In the genomic region with DNA sequence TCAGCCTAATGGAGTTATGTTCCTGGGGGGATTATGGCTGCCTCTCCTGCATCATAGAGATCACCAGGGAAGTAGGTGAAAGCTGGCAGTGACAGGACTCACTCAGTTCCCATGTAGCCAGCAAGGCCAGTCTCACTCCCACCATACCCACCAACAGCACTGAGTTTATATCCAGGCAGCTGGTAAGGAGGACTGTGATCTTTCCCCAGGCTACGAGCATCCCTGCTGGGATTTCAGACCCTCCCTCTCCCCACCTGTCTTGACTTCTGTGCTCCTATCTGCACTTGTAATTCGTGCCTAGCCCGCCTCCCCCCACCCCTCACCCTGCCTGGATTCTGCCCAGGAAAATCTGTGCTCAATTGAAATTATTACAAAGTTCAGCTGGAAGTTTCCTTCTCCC, we compare ENCODE assay signal across 20 cellular contexts.
"Had no signal": no experiment of that assay in that cellular context is flagged by ENCODE, and none has a peak within 500 bp of the region (broad histone marks: within the 10 kb centered on the region; RNA-seq: fewer than 3 reads in every experiment).

No MANE protein-coding gene starts in this region.

- H3K9me3 ChIP-seq: adrenal gland had no signal

- H3K4me1 Mint-ChIP-seq: activated naive CD8-positive, alpha-beta T cell treated with anti-CD3 and anti-CD28 coated beads, Interleukin-2, amount 10 ng/mL, durations not matched to agents 7 days and 5 days had no signal

- H3K36me3 Mint-ChIP-seq: activated naive CD8-positive, alpha-beta T cell treated with anti-CD3 and anti-CD28 coated beads, Interleukin-2, amount 10 ng/mL, durations not matched to agents 7 days and 5 days had no signal

- DNase-seq: activated CD4-positive, alpha-beta T cell treated with anti-CD3 and anti-CD28 coated beads for 48 hours; activated CD4-positive, alpha-beta T cell treated with anti-CD3 and anti-CD28 coated beads, Interleukin-2, amount 50 U/mL, for 4 hours; activated CD4-positive, CD25-positive, alpha-beta regulatory T cell treated with anti-CD3 and anti-CD28 coated beads, Interleukin-2, amount 50 U/mL, for 72 hours; activated CD8-positive, alpha-beta memory T cell treated with anti-CD3 and anti-CD28 coated beads, Interleukin-2, amount 50 U/mL, for 48 hours; activated CD8-positive, alpha-beta T cell treated with anti-CD3 and anti-CD28 coated beads, Interleukin-2, amount 10 ng/mL, durations not matched to agents 7 days and 5 days; activated naive CD4-positive, alpha-beta T cell treated with anti-CD3 and anti-CD28 coated beads, Interleukin-2, amount 50 U/mL, for 16 hours; activated naive CD8-positive, alpha-beta T cell treated with anti-CD3 and anti-CD28 coated beads, Interleukin-2, amount 10 ng/mL, durations not matched to agents 7 days and 5 days; activated T-cell treated with anti-CD3 and anti-CD28 coated beads, Interleukin-2, amount 50 U/mL, for 1 hour; adrenal gland; cerebellar nuclear complex; MM.1S; NCI-H1105; NCI-H1436; NCI-H1694 treated with DMSO at 0.1 percent for 48 hours; NCI-H2029 treated with DMSO at 0.1 percent for 48 hours; NCI-H2227 treated with DMSO at 0.1 percent for 48 hours; NCI-H446 treated with DMSO at 0.1 percent for 48 hours; NCI-H524 treated with DMSO at 0.1 percent for 48 hours; SHP77 treated with DMSO at 0.1 percent for 48 hours had no signal

- H3K36me3 ChIP-seq: adrenal gland had no signal

- ATAC-seq: activated CD8-positive, alpha-beta T cell treated with anti-CD3 and anti-CD28 coated beads, Interleukin-2, amount 10 ng/mL, durations not matched to agents 7 days and 5 days had no signal

- H3K27me3 Mint-ChIP-seq: activated naive CD8-positive, alpha-beta T cell treated with anti-CD3 and anti-CD28 coated beads, Interleukin-2, amount 10 ng/mL, durations not matched to agents 7 days and 5 days had no signal

- H3K4me3 ChIP-seq: adrenal gland had no signal

- H3K27me3 ChIP-seq: adrenal gland had no signal

- H3K27ac Mint-ChIP-seq: activated CD8-positive, alpha-beta T cell treated with anti-CD3 and anti-CD28 coated beads, Interleukin-2, amount 10 ng/mL, durations not matched to agents 7 days and 5 days; activated naive CD8-positive, alpha-beta T cell treated with anti-CD3 and anti-CD28 coated beads, Interleukin-2, amount 10 ng/mL, durations not matched to agents 7 days and 5 days; T-helper 1 cell treated with Interleukin-12 subunit alpha and Interleukin-12 subunit beta and Interleukin-4 antibody, amounts not matched to agents 30 μg/mL and 1 μg/mL, for 36 hours had no signal

- H3K4me3 Mint-ChIP-seq: activated CD8-positive, alpha-beta T cell treated with anti-CD3 and anti-CD28 coated beads, Interleukin-2, amount 10 ng/mL, durations not matched to agents 7 days and 5 days; activated naive CD8-positive, alpha-beta T cell treated with anti-CD3 and anti-CD28 coated beads, Interleukin-2, amount 10 ng/mL, durations not matched to agents 7 days and 5 days; T-helper 1 cell treated with Interleukin-12 subunit alpha and Interleukin-12 subunit beta and Interleukin-4 antibody, amounts not matched to agents 30 μg/mL and 1 μg/mL, for 36 hours had no signal

- H3K4me1 ChIP-seq: adrenal gland had no signal

- H3K9me3 Mint-ChIP-seq: activated naive CD8-positive, alpha-beta T cell treated with anti-CD3 and anti-CD28 coated beads, Interleukin-2, amount 10 ng/mL, durations not matched to agents 7 days and 5 days had no signal

- H3K27ac ChIP-seq: adrenal gland had no signal
